In the genomic region with DNA sequence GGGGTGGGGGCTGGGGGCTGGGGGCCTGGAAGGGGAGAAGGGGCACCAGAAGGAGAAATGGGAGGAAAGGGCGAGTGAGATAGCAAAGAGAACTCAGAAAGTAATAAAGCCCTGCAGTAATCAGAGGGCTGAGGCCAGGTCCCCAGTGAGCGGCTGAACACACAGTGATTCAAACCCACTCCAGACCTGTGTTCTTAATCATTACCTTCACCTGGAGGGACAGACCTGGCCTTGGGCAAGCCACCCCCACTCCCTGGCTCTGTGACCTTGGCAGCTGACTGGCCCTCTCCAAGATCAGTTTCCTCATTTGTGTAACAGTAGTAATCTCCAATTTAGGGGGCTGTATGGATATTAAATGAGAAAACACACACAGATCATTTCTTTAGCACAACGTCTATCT, we compare ENCODE assay signal across 17 cellular contexts.
DNase-seq lines count a peak whose midpoint lies in the region.
"Had no signal": no experiment of that assay in that cellular context is flagged by ENCODE, and none has a peak within 500 bp of the region (broad histone marks: within the 10 kb centered on the region; RNA-seq: fewer than 3 reads in every experiment).

No MANE protein-coding gene starts in this region.

- no peak overlapping the region for H4K8ac ChIP-seq in mesendoderm (ENCODE audit: low read depth, low read length)

- H3K56ac ChIP-seq in mesendoderm (ENCODE audit: low read length): no peak overlapping the region

- H3K4me1 ChIP-seq in mesendoderm (ENCODE audit: control insufficient read depth, low read depth, low read length): no peaks in the 10 kb centered on the region

- H3K4me3 ChIP-seq in mesendoderm (ENCODE audit: low read length): no peak overlapping the region
- H3K4me3 ChIP-seq: BLaER1, GM23338 had no signal

- H2BK15ac ChIP-seq in mesendoderm (replicated peaks; ENCODE audit: low read depth): no peak overlapping the region

- H3K27ac ChIP-seq in mesendoderm (ENCODE audit: low read depth, low read length): no peak overlapping the region
- H3K27ac ChIP-seq: BLaER1 had no signal

- no peak overlapping the region for H3K4ac ChIP-seq in mesendoderm (ENCODE audit: low read depth, low read length)

- WGBS in mesendoderm (ENCODE audit: extremely low coverage, insufficient coverage, low lambda C conversion rate): no CpG with 5 or more reads among the region's 3 CpGs

- no peaks in the 10 kb centered on the region for H3K79me2 ChIP-seq in mesendoderm (ENCODE audit: control insufficient read depth, insufficient read depth, low read length)

- H2BK5ac ChIP-seq in mesendoderm (ENCODE audit: low read length): no peak overlapping the region

- H3K23ac ChIP-seq in mesendoderm (ENCODE audit: low read length): no peak overlapping the region

- H3K4me2 ChIP-seq in mesendoderm (ENCODE audit: low read length): no peak overlapping the region
- H3K4me2 ChIP-seq: BLaER1, GM23338, SK-N-SH had no signal

- no peaks in the 10 kb centered on the region for H3K36me3 ChIP-seq in mesendoderm (ENCODE audit: control insufficient read depth, insufficient read depth, low read length)
- H3K36me3 ChIP-seq: BLaER1 had no signal

- DNase-seq in NCI-H510A treated with DMSO at 0.1 percent for 48 hours (lab: John Stamatoyannopoulos, UW) (peak; percentile 11), NCI-H510A (lab: John Stamatoyannopoulos, UW) (no peak), kidney tubule cell (ENCODE audit: low spot score) (peak; percentile 45), mesendoderm (no peak), medulla oblongata (ENCODE audit: extremely low spot score) (no peak)
- DNase-seq in stimulated activated CD4-positive, alpha-beta T cell treated with anti-CD3 and anti-CD28 coated beads, Interleukin-2, amount 100 ng/mL, for 24 hours: no peak
- no peak for DNase-seq in central memory CD4-positive, alpha-beta T cell
- DNase-seq: CD4-positive, CD25-positive, alpha-beta regulatory T cell; HFFc6; KBM-7; MV-4-11; NCI-H2029; NCI-H446; NCI-H526 treated with DMSO at 0.1 percent for 48 hours; SK-N-SH had no signal

- H3K79me1 ChIP-seq in mesendoderm (ENCODE audit: low read length): no peaks in the 10 kb centered on the region

- H3K27me3 ChIP-seq in mesendoderm (ENCODE audit: insufficient read depth, low read length, poor library complexity): no peaks in the 10 kb centered on the region
- H3K27me3 ChIP-seq: BLaER1 had no signal

- no peak overlapping the region for H2AK5ac ChIP-seq in mesendoderm (ENCODE audit: low read length)

- H4K5ac ChIP-seq in mesendoderm (ENCODE audit: low read length): no peak overlapping the region

- H3K18ac ChIP-seq in mesendoderm (ENCODE audit: low read length): peak overlapping the region; percentile 81

- peak overlapping the region; percentile 68 for H2BK120ac ChIP-seq in mesendoderm (ENCODE audit: low read depth, low read length)

- no peak overlapping the region for H3K9ac ChIP-seq in mesendoderm (ENCODE audit: low read length)
- H3K9ac ChIP-seq: BLaER1, SK-N-SH had no signal

Comparison
In these comparisons a context has a peak if more than half of its experiments do, and no peak if none do; other contexts are left out.
1. DNase-seq: peak in NCI-H510A treated with DMSO at 0.1 percent for 48 hours (single experiment) and kidney tubule cell (single experiment); none in NCI-H510A (single experiment), mesendoderm (single experiment), medulla oblongata (single experiment), stimulated activated CD4-positive, alpha-beta T cell treated with anti-CD3 and anti-CD28 coated beads, Interleukin-2, amount 100 ng/mL, for 24 hours (0 of 2) and central memory CD4-positive, alpha-beta T cell (single experiment).